Comparison of ENCODE assay signal across 21 cellular contexts in genomic region chrX:40016702-40017101, GRCh38.
"Had no signal": no experiment of that assay in that cellular context is flagged by ENCODE, and none has a peak within 500 bp of the region (broad histone marks: within the 10 kb centered on the region; RNA-seq: fewer than 3 reads in every experiment).

No MANE protein-coding gene starts in this region.

- ATAC-seq: left cardiac atrium; lower lobe of right lung; natural killer cell treated with Interleukin-12 subunit alpha and Interleukin-12 subunit beta and Interleukin-15 and Interleukin-18, amount 100 ng/mL, for 72 hours had no signal

- DNase-seq: dorsolateral prefrontal cortex; effector CD8-positive, alpha-beta T cell; foreskin melanocyte; head of caudate nucleus; kidney; left cardiac atrium; left ventricle myocardium inferior; lower lobe of right lung; midbrain; nucleus accumbens; ovary; sigmoid colon; stimulated activated CD4-positive, alpha-beta T cell treated with anti-CD3 and anti-CD28 coated beads, Interleukin-2, amount 100 ng/mL, for 24 hours; stimulated activated naive CD4-positive, alpha-beta T cell treated with Interleukin-2 at 50 U/mL for 16 hours; trophoblast cell had no signal

- H3K27me3 Mint-ChIP-seq: memory B cell had no signal

- H3K27ac ChIP-seq: hepatocyte, lower lobe of right lung, neural progenitor cell, ovary, right atrium auricular region, skin epidermis had no signal

- H3K27ac Mint-ChIP-seq: memory B cell; natural killer cell treated with Interleukin-12 subunit alpha and Interleukin-12 subunit beta and Interleukin-15 and Interleukin-18, amount 100 ng/mL, for 72 hours; neural progenitor cell had no signal

- H3K9me3 Mint-ChIP-seq: memory B cell; natural killer cell treated with Interleukin-12 subunit alpha and Interleukin-12 subunit beta and Interleukin-15 and Interleukin-18, amount 100 ng/mL, for 72 hours had no signal

- H3K9me3 ChIP-seq: lower lobe of right lung, sigmoid colon had no signal

- H3K4me3 ChIP-seq: dorsolateral prefrontal cortex, hepatocyte, left ventricle myocardium inferior, lower lobe of right lung, neural progenitor cell, ovary, right atrium auricular region, sigmoid colon, skin epidermis had no signal

- H3K27me3 ChIP-seq: ovary had no signal

- H3K36me3 Mint-ChIP-seq: memory B cell; natural killer cell treated with Interleukin-12 subunit alpha and Interleukin-12 subunit beta and Interleukin-15 and Interleukin-18, amount 100 ng/mL, for 72 hours; neural progenitor cell had no signal

- H3K4me3 Mint-ChIP-seq: memory B cell; natural killer cell treated with Interleukin-12 subunit alpha and Interleukin-12 subunit beta and Interleukin-15 and Interleukin-18, amount 100 ng/mL, for 72 hours; neural progenitor cell had no signal

- H3K36me3 ChIP-seq: left ventricle myocardium inferior, lower lobe of right lung, neural progenitor cell, ovary, right atrium auricular region, sigmoid colon had no signal
